Comparison of ENCODE assay signal across 28 cellular contexts in the genomic region with DNA sequence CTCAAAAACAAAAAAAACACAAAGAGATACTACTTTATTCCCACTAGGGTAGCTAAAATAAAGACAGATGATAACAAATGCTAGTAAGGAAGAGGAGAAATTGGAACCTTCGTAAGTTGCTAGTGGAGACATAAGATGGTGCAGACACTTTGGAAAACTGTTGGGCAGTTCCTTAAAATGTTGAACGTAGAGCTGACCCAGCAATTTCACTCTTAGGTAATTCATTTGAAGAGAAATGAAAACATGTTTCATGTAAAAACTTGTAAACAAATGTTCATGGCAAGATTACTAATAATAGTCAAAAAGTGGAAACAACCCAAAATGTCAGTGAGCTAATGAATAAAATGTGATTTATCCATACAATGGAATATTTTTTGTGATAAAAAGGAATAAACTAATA.
"Had no signal": no experiment of that assay in that cellular context is flagged by ENCODE, and none has a peak within 500 bp of the region (broad histone marks: within the 10 kb centered on the region; RNA-seq: fewer than 3 reads in every experiment).

No MANE protein-coding gene starts in this region.

- H3K27me3 ChIP-seq: gastrocnemius medialis, right atrium auricular region, sigmoid colon, testis, tibial artery had no signal

- H3K9me3 ChIP-seq: gastrocnemius medialis, mucosa of descending colon, prostate gland, right atrium auricular region, sigmoid colon, testis, tibial artery had no signal

- H3K4me3 ChIP-seq: gastrocnemius medialis, lung, mucosa of descending colon, prostate gland, right atrium auricular region, sigmoid colon, testis, tibial artery had no signal

- H3K4me3 Mint-ChIP-seq: endodermal cell; mesothelial cell of epicardium; naive B cell; natural killer cell treated with Interleukin-12 subunit alpha and Interleukin-12 subunit beta and Interleukin-15 and Interleukin-18, amount 100 ng/mL, for 72 hours; neural crest cell; stimulated activated memory B cell treated with anti-CD40 and anti-IgM and Interleukin-4, amounts not matched to agents 10 μg/mL and 1 μg/mL and 100 μg/mL, for 72 hours; type B pancreatic cell had no signal

- H3K27ac Mint-ChIP-seq: mesothelial cell of epicardium; stimulated activated memory B cell treated with anti-CD40 and anti-IgM and Interleukin-4, amounts not matched to agents 10 μg/mL and 1 μg/mL and 100 μg/mL, for 72 hours; type B pancreatic cell had no signal

- ATAC-seq: esophagus mucosa; gastrocnemius medialis; left lobe of liver; mucosa of descending colon; natural killer cell treated with Interleukin-12 subunit alpha and Interleukin-12 subunit beta and Interleukin-15 and Interleukin-18, amount 100 ng/mL, for 72 hours; stimulated activated memory B cell treated with anti-CD40 and anti-IgM and Interleukin-4, amounts not matched to agents 10 μg/mL and 1 μg/mL and 100 μg/mL, for 72 hours; stimulated activated naive CD8-positive, alpha-beta T cell treated with anti-CD3 and anti-CD28 coated beads, Interleukin-15, Interleukin-2, amounts not matched to agents 100 U/mL and 50 U/mL, for 24 hours had no signal

- H2AFZ ChIP-seq: parathyroid adenoma had no signal

- DNase-seq: cortex of kidney; effector CD8-positive, alpha-beta T cell; endodermal cell; foreskin fibroblast; gastrocnemius medialis; head of caudate nucleus; kidney; mesenchymal stem cell; mucosa of descending colon; naive B cell; sigmoid colon; stimulated activated CD4-positive, alpha-beta T cell treated with anti-CD3 and anti-CD28 coated beads, Interleukin-4, amount 100 ng/mL, for 4 hours; stimulated activated naive CD8-positive, alpha-beta T cell treated with anti-CD3 and anti-CD28 coated beads, Interleukin-15, Interleukin-2, amounts not matched to agents 100 U/mL and 50 U/mL, for 24 hours; substantia nigra; testis; tibial artery had no signal

- H3K4me1 Mint-ChIP-seq: mesothelial cell of epicardium; naive B cell; neural crest cell; stimulated activated memory B cell treated with anti-CD40 and anti-IgM and Interleukin-4, amounts not matched to agents 10 μg/mL and 1 μg/mL and 100 μg/mL, for 72 hours had no signal

- H3K27me3 Mint-ChIP-seq: naive B cell; natural killer cell treated with Interleukin-12 subunit alpha and Interleukin-12 subunit beta and Interleukin-15 and Interleukin-18, amount 100 ng/mL, for 72 hours; stimulated activated memory B cell treated with anti-CD40 and anti-IgM and Interleukin-4, amounts not matched to agents 10 μg/mL and 1 μg/mL and 100 μg/mL, for 72 hours; type B pancreatic cell had no signal

- H3K9ac ChIP-seq: parathyroid adenoma had no signal

- H3K9me3 Mint-ChIP-seq: endodermal cell; mesothelial cell of epicardium; naive B cell; natural killer cell treated with Interleukin-12 subunit alpha and Interleukin-12 subunit beta and Interleukin-15 and Interleukin-18, amount 100 ng/mL, for 72 hours; neural crest cell; stimulated activated memory B cell treated with anti-CD40 and anti-IgM and Interleukin-4, amounts not matched to agents 10 μg/mL and 1 μg/mL and 100 μg/mL, for 72 hours; type B pancreatic cell had no signal

- H3K27ac ChIP-seq: epithelial cell of prostate, gastrocnemius medialis, parathyroid adenoma, prostate gland, right atrium auricular region, sigmoid colon, testis, tibial artery had no signal

- H3K4me1 ChIP-seq: parathyroid adenoma, prostate gland, right atrium auricular region, sigmoid colon, testis, tibial artery had no signal
